In genomic region chr6:15256538-15257222, GRCh38 we compare ENCODE assay signal across 14 cellular contexts. TPM values are rescaled to one million over a fixed set of nuclear protein-coding genes. Genes with fewer than 3 reads are reported as not detected.
DNase-seq lines count a peak whose midpoint lies in the region; ATAC-seq and TF ChIP-seq lines count a peak whose summit lies in the region.
"Had no signal": no experiment of that assay in that cellular context is flagged by ENCODE, and none has a peak within 500 bp of the region (broad histone marks: within the 10 kb centered on the region; RNA-seq: fewer than 3 reads in every experiment).

No MANE protein-coding gene starts in this region.

- no peak overlapping the region for H3K23ac ChIP-seq in H9 (ENCODE audit: insufficient read length, low read depth, low read length)
- no peak overlapping the region for H3K23ac ChIP-seq in trophoblast cell (ENCODE audit: low read length)

- H3K27me3 ChIP-seq in H9 (ENCODE audit: insufficient read depth, low read length): no peaks in the 10 kb centered on the region
- H3K27me3 ChIP-seq in SJCRH30: no peaks in the 10 kb centered on the region
- H3K27me3 ChIP-seq in heart right ventricle: no peaks in the 10 kb centered on the region
- H3K27me3 ChIP-seq in trophoblast cell (ENCODE audit: insufficient read depth, low read length): no peaks in the 10 kb centered on the region
- H3K27me3 ChIP-seq: suprapubic skin had no signal

- DNase-seq in H9 (no peak), SJCRH30 (peak; percentile 38 to 66), heart right ventricle (peak in 1 of 2 donors; percentile 41), trophoblast cell (no peak), cerebellar cortex (ENCODE audit: low spot score) (no peak), AG08395 (ENCODE audit: low spot score) (no peak), NCI-H345 (lab: John Stamatoyannopoulos, UW) (no peak)
- DNase-seq: anterior cingulate cortex, Calu3, IMR-90, NCI-H1436, NCI-H526 treated with DMSO at 0.1 percent for 48 hours, SHP77 treated with DMSO at 0.1 percent for 48 hours had no signal

- H3K4me1 ChIP-seq in H9 (ENCODE audit: insufficient read depth, low read length) (peaks cover 29% of the 10 kb centered on the region), SJCRH30 (peaks cover 62% of the 10 kb centered on the region), heart right ventricle (peaks cover 12 to 97% (median 75%) of the 10 kb centered on the region in 9 donors), trophoblast cell (ENCODE audit: control insufficient read depth in 1 of 2, insufficient read depth in 2 of 2, low read length in 2 of 2) (peaks cover 4 to 5% of the 10 kb centered on the region in 2 experiments)

- H3K27ac ChIP-seq in H9 (ENCODE audit: insufficient read length, low read depth, low read length) (no peak overlapping the region), SJCRH30 (peak overlapping the region; percentile 75), heart right ventricle (peak overlapping the region in 4 of 10 donors; percentile 14 to 41 (median 31)), trophoblast cell (ENCODE audit: low read depth, low read length) (no peak overlapping the region)
- H3K27ac ChIP-seq: suprapubic skin had no signal

- H2AFZ ChIP-seq in H9 (ENCODE audit: low read length) (no peak overlapping the region), trophoblast cell (ENCODE audit: insufficient read depth, low read length, poor library complexity) (no peak overlapping the region)

- H3K9me3 ChIP-seq in H9 (ENCODE audit: control insufficient read depth, low read depth, low read length) (no peaks in the 10 kb centered on the region), SJCRH30 (replicated peaks) (no peaks in the 10 kb centered on the region), heart right ventricle (no peaks in the 10 kb centered on the region), trophoblast cell (ENCODE audit: insufficient read depth, low read depth, low read length) (no peaks in the 10 kb centered on the region)
- H3K9me3 ChIP-seq: suprapubic skin had no signal

- no peak overlapping the region for H4K8ac ChIP-seq in H9 (replicated peaks; ENCODE audit: insufficient read length, low read depth, low read length)
- no peak overlapping the region for H4K8ac ChIP-seq in trophoblast cell (ENCODE audit: low read depth, low read length)

- H4K91ac ChIP-seq in H9 (ENCODE audit: insufficient read length, low read depth, low read length) (no peak overlapping the region), trophoblast cell (ENCODE audit: low read depth, low read length) (no peak overlapping the region)

- H3K18ac ChIP-seq in H9 (ENCODE audit: insufficient read length, low read depth, low read length): no peak overlapping the region
- no peak overlapping the region for H3K18ac ChIP-seq in trophoblast cell (ENCODE audit: low read length)

- H2BK5ac ChIP-seq in H9 (ENCODE audit: insufficient read length, low read length) (no peak overlapping the region), trophoblast cell (ENCODE audit: low read depth, low read length, poor library complexity) (no peak overlapping the region)

- H3K79me2 ChIP-seq in H9 (ENCODE audit: insufficient read depth, low read length) (peaks cover 99% of the 10 kb centered on the region), trophoblast cell (ENCODE audit: control insufficient read depth, insufficient read depth, low read length, poor library complexity) (peaks cover 10% of the 10 kb centered on the region)

- H3K4me2 ChIP-seq in H9 (ENCODE audit: insufficient read depth, insufficient read length, low read length): peak overlapping the region; percentile 17
- no peak overlapping the region for H3K4me2 ChIP-seq in trophoblast cell (ENCODE audit: low read length)

- H3K79me1 ChIP-seq in H9 (ENCODE audit: insufficient read depth, low read depth, low read length, poor library complexity, severe bottlenecking) (no peaks in the 10 kb centered on the region), trophoblast cell (ENCODE audit: low read length) (no peaks in the 10 kb centered on the region)

- H3K4me3 ChIP-seq in SJCRH30: no peak overlapping the region
- no peak overlapping the region for H3K4me3 ChIP-seq in heart right ventricle
- no peak overlapping the region for H3K4me3 ChIP-seq in trophoblast cell (ENCODE audit: low read depth, low read length)
- H3K4me3 ChIP-seq: suprapubic skin had no signal

- no peak for TF ChIP-seq CTCF in H9 (conservative IDR thresholded peaks at IDR 0.05)
- TF ChIP-seq CTCF in heart right ventricle (IDR thresholded peaks at IDR 0.05): no peak

- H3K36me3 Mint-ChIP-seq in H9 (ENCODE audit: insufficient read depth in 1 of 3, low read depth in 3 of 3): peaks cover 16 to 61% (median 28%) of the 10 kb centered on the region in 3 experiments; a peak in 6 of 7 replicates

- H3K56ac ChIP-seq in H9 (ENCODE audit: insufficient read length, low read depth, low read length): no peak overlapping the region

- no peak overlapping the region for H4K5ac ChIP-seq in H9 (ENCODE audit: insufficient read length, low read depth, low read length)

- no CpG with 5 or more reads among the region's 8 CpGs for WGBS in H9 (ENCODE audit: extremely low coverage, insufficient read length, low lambda C conversion rate)
- WGBS in heart right ventricle, 2 donors: 41 to 53% methylated on average over 8 of the region's 8 CpGs
- WGBS in trophoblast cell (ENCODE audit: extremely low coverage, insufficient coverage, insufficient read length): no CpG with 5 or more reads among the region's 8 CpGs

- no peak overlapping the region for H3T11ph ChIP-seq in H9 (ENCODE audit: low read length)

- no peaks in the 10 kb centered on the region for H3K23me2 ChIP-seq in H9 (ENCODE audit: insufficient read length, low read depth, low read length, poor library complexity, severe bottlenecking)

- H3K9me3 Mint-ChIP-seq in H9: no peaks in the 10 kb centered on the region

- H2BK20ac ChIP-seq in H9 (ENCODE audit: low read depth, low read length, poor library complexity, severe bottlenecking): no peak overlapping the region

- intact Hi-C loops in heart right ventricle (cut with DNase I): loop anchor here in 6 of 10 donors (5.0 to 10.0 kb wide), 7 partner anchors 41 to 822 kb away; no protein-coding TSS in a partner anchor

- H4K12ac ChIP-seq in trophoblast cell (ENCODE audit: low read depth, low read length): no peak overlapping the region

- H3K4me3 Mint-ChIP-seq in H9: peak overlapping the region in 1 of 2 experiments; percentile 2; a peak in 3 of 5 replicates

- H4K20me1 ChIP-seq in H9 (ENCODE audit: control insufficient read depth, insufficient read depth, insufficient read length): no peaks in the 10 kb centered on the region

- H2BK120ac ChIP-seq in H9 (ENCODE audit: low read depth, low read length, poor library complexity, severe bottlenecking): no peak overlapping the region
- no peak overlapping the region for H2BK120ac ChIP-seq in trophoblast cell (ENCODE audit: insufficient read depth, low read length, poor library complexity)

- H3K27me3 Mint-ChIP-seq in H9 (ENCODE audit: low read depth): no peaks in the 10 kb centered on the region

- H3K4ac ChIP-seq in H9 (ENCODE audit: low read depth, low read length): no peak overlapping the region
- peak overlapping the region; percentile 40 for H3K4ac ChIP-seq in trophoblast cell (ENCODE audit: low read depth, low read length)

- no peaks in the 10 kb centered on the region for H3K36me3 ChIP-seq in SJCRH30
- H3K36me3 ChIP-seq in heart right ventricle: no peaks in the 10 kb centered on the region
- H3K36me3 ChIP-seq in trophoblast cell (ENCODE audit: control insufficient read depth in 1 of 2, insufficient read depth in 2 of 2, low read length in 2 of 2): no peaks in the 10 kb centered on the region
- H3K36me3 ChIP-seq: suprapubic skin had no signal

- no peak overlapping the region for H2BK12ac ChIP-seq in H9 (ENCODE audit: insufficient read length, low read depth, low read length)
- peak overlapping the region; percentile 36 for H2BK12ac ChIP-seq in trophoblast cell (ENCODE audit: low read length)

- H3K4me1 Mint-ChIP-seq in H9: peaks cover 94 to 95% of the 10 kb centered on the region in 2 experiments

- no peak overlapping the region for H2BK15ac ChIP-seq in H9 (ENCODE audit: low read depth, low read length)

- H3K14ac ChIP-seq in H9 (ENCODE audit: insufficient read depth, low read length): no peak overlapping the region
- H3K14ac ChIP-seq in trophoblast cell (ENCODE audit: low read length): no peak overlapping the region

- H3K27ac Mint-ChIP-seq in H9: peak overlapping the region in 2 of 3 experiments; percentile 10 to 70; a peak in 4 of 7 replicates

- H3K9ac ChIP-seq in H9 (ENCODE audit: extremely low read depth, insufficient read length, low read length): no peak overlapping the region
- H3K9ac ChIP-seq in trophoblast cell (ENCODE audit: low read length): no peak overlapping the region

- ATAC-seq in heart right ventricle: peak in 6 of 8 donors; percentile 61 to 88 (median 78)

- H2AK5ac ChIP-seq in H9 (ENCODE audit: insufficient read length, low read length) (no peak overlapping the region), trophoblast cell (ENCODE audit: low read length) (no peak overlapping the region)

RNA-seq across cellular contexts. Expression of gene JARID2, which starts 10.8 kb away (rescaled TPM):
- total RNA-seq in H9 (2021) (174 and 181 TPM in 2 replicates), heart right ventricle (10 to 100 TPM in 4 of 10 donors, 1 to 10 TPM in 6; 5.8 to 11.6 (median 9.4) TPM)
- total RNA-seq in SJCRH30 (2014; rRNA removed; shearing (Covaris generic)): 17.2 and 18.5 TPM in 2 replicates
- 1 to 10 TPM; 2.3 to 5.1 TPM for polyA plus RNA-seq in heart right ventricle
- polyA plus RNA-seq in trophoblast cell (2013): 41.7 and 44.1 TPM in 2 replicates

Comparison
In these comparisons a context has a peak if more than half of its experiments do, and no peak if none do; other contexts are left out.
1. DNase-seq: peak in SJCRH30 (2 of 2); none in H9 (single experiment), trophoblast cell (0 of 2), cerebellar cortex (single experiment), AG08395 (single experiment) and NCI-H345 (single experiment).